ENCODE assay signal across 1 cellular context in the genomic region with DNA sequence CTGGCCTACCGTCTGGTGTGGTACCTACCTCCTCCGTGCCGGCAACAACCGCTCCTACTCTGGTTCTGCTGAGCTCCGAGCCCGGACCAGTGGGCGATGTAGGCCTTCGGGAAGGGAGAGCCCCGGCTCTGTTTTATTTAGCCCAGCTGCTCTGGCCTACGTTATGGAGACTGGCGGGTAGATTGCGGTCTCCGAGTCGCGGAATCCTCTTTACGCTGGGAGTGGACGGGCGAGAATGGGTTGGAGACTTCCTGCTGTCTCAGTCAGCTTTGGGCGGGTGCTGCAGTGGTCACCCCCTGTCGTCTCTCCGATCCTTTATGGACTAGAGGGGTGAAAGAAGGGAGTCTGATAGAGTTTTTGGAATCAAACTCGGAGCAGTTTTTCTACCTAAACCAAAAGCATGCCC.
TF ChIP-seq lines count a peak whose summit lies in the region.

No MANE protein-coding gene starts in this region.

TF ChIP-seq in K562, 482 proteins besides CTCF, POLR2A, EP300 and RAD21 (continued from another document):
- no peak for TF ChIP-seq BRF2 (IDR thresholded peaks at IDR 0.05; ENCODE audit: borderline replicate concordance, insufficient read depth, insufficient read length)
- TF ChIP-seq ARID2 (IDR thresholded peaks at IDR 0.05) = no peak
- TF ChIP-seq PTTG1 (tag; IDR thresholded peaks at IDR 0.05; ENCODE audit: low read depth) = no peak
- no peak for TF ChIP-seq SOX6 (IDR thresholded peaks at IDR 0.05)
- TF ChIP-seq MTF1 (CRISPR knock-in tag; IDR thresholded peaks at IDR 0.05; ENCODE audit: borderline replicate concordance) = no peak
- TF ChIP-seq BCL6 (CRISPR knock-in tag; IDR thresholded peaks at IDR 0.05) = no peak
- TF ChIP-seq, protein P1, sequence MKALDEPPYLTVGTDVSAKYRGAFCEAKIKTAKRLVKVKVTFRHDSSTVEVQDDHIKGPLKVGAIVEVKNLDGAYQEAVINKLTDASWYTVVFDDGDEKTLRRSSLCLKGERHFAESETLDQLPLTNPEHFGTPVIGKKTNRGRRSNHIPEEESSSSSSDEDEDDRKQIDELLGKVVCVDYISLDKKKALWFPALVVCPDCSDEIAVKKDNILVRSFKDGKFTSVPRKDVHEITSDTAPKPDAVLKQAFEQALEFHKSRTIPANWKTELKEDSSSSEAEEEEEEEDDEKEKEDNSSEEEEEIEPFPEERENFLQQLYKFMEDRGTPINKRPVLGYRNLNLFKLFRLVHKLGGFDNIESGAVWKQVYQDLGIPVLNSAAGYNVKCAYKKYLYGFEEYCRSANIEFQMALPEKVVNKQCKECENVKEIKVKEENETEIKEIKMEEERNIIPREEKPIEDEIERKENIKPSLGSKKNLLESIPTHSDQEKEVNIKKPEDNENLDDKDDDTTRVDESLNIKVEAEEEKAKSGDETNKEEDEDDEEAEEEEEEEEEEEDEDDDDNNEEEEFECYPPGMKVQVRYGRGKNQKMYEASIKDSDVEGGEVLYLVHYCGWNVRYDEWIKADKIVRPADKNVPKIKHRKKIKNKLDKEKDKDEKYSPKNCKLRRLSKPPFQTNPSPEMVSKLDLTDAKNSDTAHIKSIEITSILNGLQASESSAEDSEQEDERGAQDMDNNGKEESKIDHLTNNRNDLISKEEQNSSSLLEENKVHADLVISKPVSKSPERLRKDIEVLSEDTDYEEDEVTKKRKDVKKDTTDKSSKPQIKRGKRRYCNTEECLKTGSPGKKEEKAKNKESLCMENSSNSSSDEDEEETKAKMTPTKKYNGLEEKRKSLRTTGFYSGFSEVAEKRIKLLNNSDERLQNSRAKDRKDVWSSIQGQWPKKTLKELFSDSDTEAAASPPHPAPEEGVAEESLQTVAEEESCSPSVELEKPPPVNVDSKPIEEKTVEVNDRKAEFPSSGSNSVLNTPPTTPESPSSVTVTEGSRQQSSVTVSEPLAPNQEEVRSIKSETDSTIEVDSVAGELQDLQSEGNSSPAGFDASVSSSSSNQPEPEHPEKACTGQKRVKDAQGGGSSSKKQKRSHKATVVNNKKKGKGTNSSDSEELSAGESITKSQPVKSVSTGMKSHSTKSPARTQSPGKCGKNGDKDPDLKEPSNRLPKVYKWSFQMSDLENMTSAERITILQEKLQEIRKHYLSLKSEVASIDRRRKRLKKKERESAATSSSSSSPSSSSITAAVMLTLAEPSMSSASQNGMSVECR (CRISPR knock-in tag; IDR thresholded peaks at IDR 0.05) = peak; percentile 57; the same call in 1 of the 2 replicates
- TF ChIP-seq, protein P2, sequence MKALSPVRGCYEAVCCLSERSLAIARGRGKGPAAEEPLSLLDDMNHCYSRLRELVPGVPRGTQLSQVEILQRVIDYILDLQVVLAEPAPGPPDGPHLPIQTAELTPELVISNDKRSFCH (CRISPR knock-in tag; IDR thresholded peaks at IDR 0.05) = no peak
- TF ChIP-seq, protein P2 (tag; IDR thresholded peaks at IDR 0.05) = no peak
- TF ChIP-seq, protein P3, sequence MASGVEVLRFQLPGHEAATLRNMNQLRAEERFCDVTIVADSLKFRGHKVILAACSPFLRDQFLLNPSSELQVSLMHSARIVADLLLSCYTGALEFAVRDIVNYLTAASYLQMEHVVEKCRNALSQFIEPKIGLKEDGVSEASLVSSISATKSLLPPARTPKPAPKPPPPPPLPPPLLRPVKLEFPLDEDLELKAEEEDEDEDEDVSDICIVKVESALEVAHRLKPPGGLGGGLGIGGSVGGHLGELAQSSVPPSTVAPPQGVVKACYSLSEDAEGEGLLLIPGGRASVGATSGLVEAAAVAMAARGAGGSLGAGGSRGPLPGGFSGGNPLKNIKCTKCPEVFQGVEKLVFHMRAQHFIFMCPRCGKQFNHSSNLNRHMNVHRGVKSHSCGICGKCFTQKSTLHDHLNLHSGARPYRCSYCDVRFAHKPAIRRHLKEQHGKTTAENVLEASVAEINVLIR (CRISPR knock-in tag; IDR thresholded peaks at IDR 0.05) = no peak
